In the genomic region with DNA sequence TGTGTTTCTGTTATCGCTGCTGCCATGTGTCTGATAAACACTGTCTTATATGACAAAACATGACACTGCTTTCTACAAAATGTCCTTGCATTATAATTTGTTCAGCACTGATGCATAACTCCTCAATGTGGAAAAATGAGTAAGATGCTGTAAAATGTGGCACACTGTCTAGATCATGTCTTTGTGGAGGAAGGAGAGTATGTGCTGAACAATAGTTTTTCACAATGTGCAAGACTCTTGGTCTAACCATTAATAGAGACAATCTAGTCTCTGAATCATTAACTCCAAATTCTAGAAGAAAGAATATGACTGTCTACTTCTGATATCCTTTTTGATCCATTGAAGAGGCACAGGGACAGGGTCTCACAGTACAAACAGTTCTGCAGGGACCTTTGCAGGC, we compare ENCODE assay signal across 32 cellular contexts.
"Had no signal": no experiment of that assay in that cellular context is flagged by ENCODE, and none has a peak within 500 bp of the region (broad histone marks: within the 10 kb centered on the region; RNA-seq: fewer than 3 reads in every experiment).

No MANE protein-coding gene starts in this region.

- H3K27me3 Mint-ChIP-seq: activated B cell treated with CpG ODN at 0.5 μM for 24 hours; activated CD4-positive, alpha-beta memory T cell treated with anti-CD3 and anti-CD28 coated beads for 36 hours; activated CD4-positive, alpha-beta T cell treated with anti-CD3 and anti-CD28 coated beads, Interleukin-2, amount 10 ng/mL, durations not matched to agents 24 days and 14 days; activated CD8-positive, alpha-beta T cell treated with anti-CD3 and anti-CD28 coated beads for 36 hours; activated naive CD4-positive, alpha-beta T cell treated with anti-CD3 and anti-CD28 coated beads, Interleukin-2, amount 10 ng/mL, durations not matched to agents 7 days and 5 days; activated naive CD4-positive, alpha-beta T cell treated with anti-CD3 and anti-CD28 coated beads, Interleukin-2, amount 50 U/mL, for 24 hours; activated naive CD8-positive, alpha-beta T cell; activated naive CD8-positive, alpha-beta T cell treated with anti-CD3 and anti-CD28 coated beads, Interleukin-2, amount 10 ng/mL, durations not matched to agents 7 days and 5 days; activated naive CD8-positive, alpha-beta T cell treated with anti-CD3 and anti-CD28 coated beads, Interleukin-2, amount 50 U/mL, for 24 hours had no signal

- H3K9me3 Mint-ChIP-seq: activated B cell treated with CpG ODN at 0.5 μM for 24 hours; activated CD4-positive, alpha-beta memory T cell treated with anti-CD3 and anti-CD28 coated beads for 36 hours; activated CD4-positive, alpha-beta T cell treated with anti-CD3 and anti-CD28 coated beads, Interleukin-2, amount 10 ng/mL, durations not matched to agents 24 days and 14 days; activated CD8-positive, alpha-beta T cell treated with anti-CD3 and anti-CD28 coated beads for 36 hours; activated naive CD4-positive, alpha-beta T cell treated with anti-CD3 and anti-CD28 coated beads, Interleukin-2, amount 10 ng/mL, durations not matched to agents 7 days and 5 days; activated naive CD4-positive, alpha-beta T cell treated with anti-CD3 and anti-CD28 coated beads, Interleukin-2, amount 50 U/mL, for 24 hours; activated naive CD8-positive, alpha-beta T cell treated with anti-CD3 and anti-CD28 coated beads, Interleukin-2, amount 10 ng/mL, durations not matched to agents 7 days and 5 days; activated naive CD8-positive, alpha-beta T cell treated with anti-CD3 and anti-CD28 coated beads, Interleukin-2, amount 50 U/mL, for 24 hours; activated T-cell treated with anti-CD3 and anti-CD28 coated beads, Interleukin-2, amount 50 U/mL, for 4 hours; activated T-cell treated with anti-CD3 and anti-CD28 coated beads, Interleukin-2, amount 50 U/mL, for 72 hours; activated T-helper 2 cell treated with anti-CD3 and anti-CD28 coated beads, Interferon-gamma antibody, Interleukin-2, Interleukin-4, amounts not matched to agents 10 μg/mL and 5 μg/mL and 100 μg/mL, durations not matched to agents 14 hours and 24 hours and 36 hours; brain; T-helper 1 cell treated with Interleukin-12 subunit alpha and Interleukin-12 subunit beta and Interleukin-4 antibody, amounts not matched to agents 30 μg/mL and 1 μg/mL, for 36 hours; T-helper 2 cell treated with Interferon-gamma antibody and Interleukin-4, amounts not matched to agents 5 μg/mL and 100 μg/mL, for 36 hours had no signal

- H3K36me3 Mint-ChIP-seq: activated CD4-positive, alpha-beta memory T cell treated with anti-CD3 and anti-CD28 coated beads for 36 hours; activated naive CD4-positive, alpha-beta T cell treated with anti-CD3 and anti-CD28 coated beads, Interleukin-2, amount 10 ng/mL, durations not matched to agents 7 days and 5 days; activated naive CD4-positive, alpha-beta T cell treated with anti-CD3 and anti-CD28 coated beads, Interleukin-2, amount 50 U/mL, for 24 hours; activated naive CD8-positive, alpha-beta T cell; activated naive CD8-positive, alpha-beta T cell treated with anti-CD3 and anti-CD28 coated beads, Interleukin-2, amount 10 ng/mL, durations not matched to agents 7 days and 5 days; brain had no signal

- DNase-seq: activated B cell treated with CpG ODN at 0.5 μM for 24 hours; activated CD4-positive, alpha-beta memory T cell treated with anti-CD3 and anti-CD28 coated beads for 36 hours; activated CD4-positive, alpha-beta T cell treated with anti-CD3 and anti-CD28 coated beads for 4 hours; activated CD4-positive, alpha-beta T cell treated with anti-CD3 and anti-CD28 coated beads, Interleukin-2, amount 10 ng/mL, durations not matched to agents 24 days and 14 days; activated CD4-positive, alpha-beta T cell treated with anti-CD3 and anti-CD28 coated beads, Interleukin-2, amount 50 U/mL, for 1 hour; activated CD4-positive, alpha-beta T cell treated with anti-CD3 and anti-CD28 coated beads, Interleukin-2, amount 50 U/mL, for 4 hours; activated CD4-positive, CD25-positive, alpha-beta regulatory T cell treated with anti-CD3 and anti-CD28 coated beads, Interleukin-2, amount 50 U/mL, for 72 hours; activated CD8-positive, alpha-beta memory T cell treated with anti-CD3 and anti-CD28 coated beads, Interleukin-2, amount 50 U/mL, for 4 hours; activated CD8-positive, alpha-beta T cell treated with anti-CD3 and anti-CD28 coated beads for 36 hours; activated effector memory CD4-positive, alpha-beta T cell treated with Interleukin-2 at 50 U/mL for 16 hours; activated gamma-delta T cell; activated naive CD4-positive, alpha-beta T cell treated with anti-CD3 and anti-CD28 coated beads, Interleukin-2, amount 10 ng/mL, durations not matched to agents 7 days and 5 days; activated naive CD4-positive, alpha-beta T cell treated with Interleukin-2 at 50 U/mL for 16 hours; activated naive CD8-positive, alpha-beta T cell treated with anti-CD3 and anti-CD28 coated beads, Interleukin-2, amount 10 ng/mL, durations not matched to agents 7 days and 5 days; activated naive CD8-positive, alpha-beta T cell treated with anti-CD3 and anti-CD28 coated beads, Interleukin-2, amount 50 U/mL, for 24 hours; activated T-cell treated with anti-CD3 and anti-CD28 coated beads for 4 hours; activated T-cell treated with anti-CD3 and anti-CD28 coated beads, Interleukin-2, amount 50 U/mL, for 1 hour; activated T-cell treated with anti-CD3 and anti-CD28 coated beads, Interleukin-2, amount 50 U/mL, for 4 hours; activated T-cell treated with anti-CD3 and anti-CD28 coated beads, Interleukin-2, amount 50 U/mL, for 72 hours; amygdala; anterior cingulate cortex; caudate nucleus; SW 1271; T-helper 1 cell; T-helper 2 cell; T-helper 9 cell had no signal

- H3K27ac Mint-ChIP-seq: activated B cell treated with CpG ODN at 0.5 μM for 24 hours; activated CD4-positive, alpha-beta memory T cell treated with anti-CD3 and anti-CD28 coated beads for 36 hours; activated CD4-positive, alpha-beta T cell treated with anti-CD3 and anti-CD28 coated beads, Interleukin-2, amount 10 ng/mL, durations not matched to agents 24 days and 14 days; activated CD8-positive, alpha-beta T cell treated with anti-CD3 and anti-CD28 coated beads for 36 hours; activated naive CD4-positive, alpha-beta T cell treated with anti-CD3 and anti-CD28 coated beads, Interleukin-2, amount 10 ng/mL, durations not matched to agents 7 days and 5 days; activated naive CD4-positive, alpha-beta T cell treated with anti-CD3 and anti-CD28 coated beads, Interleukin-2, amount 50 U/mL, for 24 hours; activated naive CD8-positive, alpha-beta T cell; activated naive CD8-positive, alpha-beta T cell treated with anti-CD3 and anti-CD28 coated beads, Interleukin-2, amount 10 ng/mL, durations not matched to agents 7 days and 5 days; activated naive CD8-positive, alpha-beta T cell treated with anti-CD3 and anti-CD28 coated beads, Interleukin-2, amount 50 U/mL, for 24 hours; activated T-cell treated with anti-CD3 and anti-CD28 coated beads, Interleukin-2, amount 50 U/mL, for 72 hours; activated T-helper 2 cell treated with anti-CD3 and anti-CD28 coated beads, Interferon-gamma antibody, Interleukin-2, Interleukin-4, amounts not matched to agents 10 μg/mL and 5 μg/mL and 100 μg/mL, durations not matched to agents 14 hours and 24 hours and 36 hours; brain; T-helper 1 cell treated with Interleukin-12 subunit alpha and Interleukin-12 subunit beta and Interleukin-4 antibody, amounts not matched to agents 30 μg/mL and 1 μg/mL, for 36 hours; T-helper 2 cell treated with Interferon-gamma antibody and Interleukin-4, amounts not matched to agents 5 μg/mL and 100 μg/mL, for 36 hours had no signal

- ATAC-seq: activated CD8-positive, alpha-beta T cell treated with anti-CD3 and anti-CD28 coated beads for 36 hours; activated naive CD8-positive, alpha-beta T cell treated with anti-CD3 and anti-CD28 coated beads, Interleukin-2, amount 50 U/mL, for 24 hours; activated T-cell treated with anti-CD3 and anti-CD28 coated beads, Interleukin-2, amount 50 U/mL, for 4 hours; activated T-cell treated with anti-CD3 and anti-CD28 coated beads, Interleukin-2, amount 50 U/mL, for 72 hours had no signal

- H3K4me3 Mint-ChIP-seq: activated B cell treated with CpG ODN at 0.5 μM for 24 hours; activated CD4-positive, alpha-beta memory T cell treated with anti-CD3 and anti-CD28 coated beads for 36 hours; activated CD4-positive, alpha-beta T cell treated with anti-CD3 and anti-CD28 coated beads, Interleukin-2, amount 10 ng/mL, durations not matched to agents 24 days and 14 days; activated CD8-positive, alpha-beta T cell treated with anti-CD3 and anti-CD28 coated beads for 36 hours; activated naive CD4-positive, alpha-beta T cell treated with anti-CD3 and anti-CD28 coated beads, Interleukin-2, amount 10 ng/mL, durations not matched to agents 7 days and 5 days; activated naive CD4-positive, alpha-beta T cell treated with anti-CD3 and anti-CD28 coated beads, Interleukin-2, amount 50 U/mL, for 24 hours; activated naive CD8-positive, alpha-beta T cell; activated naive CD8-positive, alpha-beta T cell treated with anti-CD3 and anti-CD28 coated beads, Interleukin-2, amount 10 ng/mL, durations not matched to agents 7 days and 5 days; activated naive CD8-positive, alpha-beta T cell treated with anti-CD3 and anti-CD28 coated beads, Interleukin-2, amount 50 U/mL, for 24 hours; activated T-cell treated with anti-CD3 and anti-CD28 coated beads, Interleukin-2, amount 50 U/mL, for 4 hours; activated T-cell treated with anti-CD3 and anti-CD28 coated beads, Interleukin-2, amount 50 U/mL, for 72 hours; brain; T-helper 1 cell treated with Interleukin-12 subunit alpha and Interleukin-12 subunit beta and Interleukin-4 antibody, amounts not matched to agents 30 μg/mL and 1 μg/mL, for 36 hours; T-helper 2 cell treated with Interferon-gamma antibody and Interleukin-4, amounts not matched to agents 5 μg/mL and 100 μg/mL, for 36 hours had no signal

- H3K4me1 Mint-ChIP-seq: activated B cell treated with CpG ODN at 0.5 μM for 24 hours; activated CD4-positive, alpha-beta T cell treated with anti-CD3 and anti-CD28 coated beads, Interleukin-2, amount 10 ng/mL, durations not matched to agents 24 days and 14 days; activated naive CD4-positive, alpha-beta T cell treated with anti-CD3 and anti-CD28 coated beads, Interleukin-2, amount 10 ng/mL, durations not matched to agents 7 days and 5 days; activated naive CD4-positive, alpha-beta T cell treated with anti-CD3 and anti-CD28 coated beads, Interleukin-2, amount 50 U/mL, for 24 hours; activated naive CD8-positive, alpha-beta T cell treated with anti-CD3 and anti-CD28 coated beads, Interleukin-2, amount 10 ng/mL, durations not matched to agents 7 days and 5 days; activated naive CD8-positive, alpha-beta T cell treated with anti-CD3 and anti-CD28 coated beads, Interleukin-2, amount 50 U/mL, for 24 hours had no signal
